Comparison of ENCODE assay signal across 10 cellular contexts in the genomic region with DNA sequence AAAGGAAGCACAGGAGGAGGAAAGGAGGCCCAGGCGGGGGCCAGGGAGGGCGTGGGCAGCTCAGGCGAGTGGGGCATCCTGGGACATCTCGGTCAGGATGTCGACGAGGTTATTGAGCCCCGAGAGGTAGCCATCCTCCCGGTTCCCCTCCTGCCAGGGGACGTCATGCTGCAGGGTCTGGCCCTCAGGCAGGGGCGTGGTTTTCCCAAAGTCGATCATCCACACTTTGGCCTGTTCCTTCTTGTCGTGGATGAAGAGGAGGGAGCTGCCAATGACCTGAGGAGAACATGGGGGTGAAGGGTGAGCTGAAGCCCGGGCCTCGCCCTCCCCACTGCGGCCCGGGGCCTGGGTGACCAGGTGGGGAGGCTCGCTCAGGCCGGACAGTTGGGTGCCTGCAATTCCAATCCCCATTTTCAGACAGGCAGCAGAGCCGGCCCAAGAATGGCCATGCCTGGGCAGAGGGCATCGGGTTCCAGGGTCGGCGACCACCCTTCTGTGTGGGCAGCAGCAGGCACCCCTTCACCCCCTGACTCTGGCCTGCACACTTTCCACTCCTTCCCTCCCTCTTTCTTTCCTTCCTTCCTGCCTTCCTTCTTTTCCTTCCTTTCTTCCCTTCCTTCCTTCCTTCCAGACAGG.
A peak's percentile ranks its signal among the peaks of the same experiment; 100 is the strongest.
DNase-seq lines count a peak whose midpoint lies in the region; ATAC-seq, FAIRE-seq and TF ChIP-seq lines count a peak whose summit lies in the region.
"Had no signal": no experiment of that assay in that cellular context is flagged by ENCODE, and none has a peak within 500 bp of the region (broad histone marks: within the 10 kb centered on the region; RNA-seq: fewer than 3 reads in every experiment).

No MANE protein-coding gene starts in this region.

- intact Hi-C loops in MCF 10A (cut with micrococcal nuclease): loop anchor here (1.0 to 2.0 kb wide), 6 partner anchors 28 to 803 kb away; no protein-coding TSS in a partner anchor
- intact Hi-C loops in mammary epithelial cell (cut with micrococcal nuclease): loop anchor here (1.0 to 2.0 kb wide), 5 partner anchors 74 to 803 kb away; no protein-coding TSS in a partner anchor
- intact Hi-C loops in aorta (cut with DNase I): loop anchor here (1.0 to 5.0 kb wide), 3 partner anchors 103 to 194 kb away; a partner anchor contains a TSS

- H3K4me2 ChIP-seq in mammary epithelial cell (ENCODE audit: insufficient read depth, low read depth, low read length): no peak overlapping the region
- H3K4me2 ChIP-seq in astrocyte (ENCODE audit: low read length): no peak overlapping the region

- H3K4me3 ChIP-seq in mammary epithelial cell (replicated peaks in 1 of 3; ENCODE audit: insufficient read depth in 1 of 3, low read depth in 2 of 3, low read length in 3 of 3) (no peak overlapping the region), astrocyte (ENCODE audit: insufficient read depth, low read depth, low read length) (no peak overlapping the region), muscle layer of colon (ENCODE audit: low read depth in 1 of 2, low read length in 2 of 2) (no peak overlapping the region), aorta (ENCODE audit: low read length in 2 of 2) (no peak overlapping the region)

- H3K9me3 ChIP-seq in mammary epithelial cell (replicated peaks; ENCODE audit: insufficient read depth, low read length) (no peaks in the 10 kb centered on the region), astrocyte (ENCODE audit: insufficient read depth, low read depth, low read length) (no peaks in the 10 kb centered on the region), muscle layer of colon (ENCODE audit: low read length) (no peaks in the 10 kb centered on the region), aorta (ENCODE audit: control insufficient read depth, low read length) (no peaks in the 10 kb centered on the region)

- ATAC-seq in aorta (ENCODE audit: low FRiP score) (no peak), HG03457 (IDR thresholded peaks at IDR 0.05; ENCODE audit: unreplicated experiment) (no peak), GM21529 (IDR thresholded peaks at IDR 0.05; ENCODE audit: unreplicated experiment) (no peak)

- in situ Hi-C loops in mammary epithelial cell (cut with MboI; ENCODE audit: low sequenced_read_pairs in 2 of 2): loop anchor here in 1 of 2 donors (5.0 kb wide), 1 partner anchor 198 kb away; no protein-coding TSS in a partner anchor

- H3K27me3 ChIP-seq in mammary epithelial cell (ENCODE audit: insufficient read depth, low read length) (no peaks in the 10 kb centered on the region), astrocyte (ENCODE audit: insufficient read depth, low read length) (no peaks in the 10 kb centered on the region), muscle layer of colon (ENCODE audit: control insufficient read depth in 1 of 2, insufficient read depth in 2 of 2, low read length in 2 of 2) (no peaks in the 10 kb centered on the region), aorta (ENCODE audit: control insufficient read depth in 1 of 2, insufficient read depth in 2 of 2, low read length in 1 of 2) (no peaks in the 10 kb centered on the region)

- H3K27ac ChIP-seq in mammary epithelial cell (ENCODE audit: insufficient read depth, low read depth, low read length): no peak overlapping the region
- no peak overlapping the region for H3K27ac ChIP-seq in astrocyte (ENCODE audit: low read depth, low read length)
- peak overlapping the region; percentile 57 for H3K27ac ChIP-seq in muscle layer of colon (ENCODE audit: low read depth, low read length)
- no peak overlapping the region for H3K27ac ChIP-seq in aorta (ENCODE audit: low read depth in 1 of 2, low read length in 2 of 2)
- H3K27ac ChIP-seq: HL-60 had no signal

- dilution Hi-C loops in mammary epithelial cell (cut with HindIII; ENCODE audit: low sequenced_read_pairs): loop anchor here (5.0 to 10.0 kb wide), 2 partner anchors 173 to 210 kb away; no protein-coding TSS in a partner anchor

- POLR2A ChIA-PET in MCF 10A (lab: Yijun Ruan, JAX): interaction anchor here (0.8 to 2.8 kb wide), 10 partner anchors 23 to 305 kb away, joined by 3 to 20 read pairs (median 4); a partner anchor contains a TSS

- H3K27ac Mint-ChIP-seq in MCF 10A (ENCODE audit: low read depth, unreplicated experiment) (peak overlapping the region; percentile 1), astrocyte (ENCODE audit: unreplicated experiment) (peak overlapping the region; percentile 29)

- WGBS in mammary epithelial cell (ENCODE audit: low coverage, missing lambda C conversion rate): 77% methylated on average over 15 of the region's 22 CpGs
- 86 to 87% methylated on average over 22 of the region's 22 CpGs for WGBS in aorta, 2 donors

- H3K4me1 ChIP-seq in mammary epithelial cell (ENCODE audit: insufficient read depth, low read length) (peaks cover 7% of the 10 kb centered on the region), astrocyte (ENCODE audit: insufficient read depth, low read length) (no peaks in the 10 kb centered on the region), muscle layer of colon (ENCODE audit: insufficient read depth, low read length) (peaks cover 55% of the 10 kb centered on the region), aorta (ENCODE audit: control insufficient read depth in 1 of 2, insufficient read depth in 2 of 2, low read length in 2 of 2) (no peaks in the 10 kb centered on the region)

- no peak overlapping the region for H3K4me3 Mint-ChIP-seq in MCF 10A (ENCODE audit: unreplicated experiment)
- H3K4me3 Mint-ChIP-seq in astrocyte (ENCODE audit: unreplicated experiment): no peak overlapping the region

- no peak for FAIRE-seq in astrocyte (lab: Jason Lieb, UNC)
- FAIRE-seq: frontal cortex had no signal

- H3K4me1 Mint-ChIP-seq in MCF 10A (ENCODE audit: insufficient read depth, unreplicated experiment) (peaks cover 20% of the 10 kb centered on the region), astrocyte (ENCODE audit: low read depth, unreplicated experiment) (peaks cover 3% of the 10 kb centered on the region)

- H4K20me1 ChIP-seq in mammary epithelial cell (ENCODE audit: insufficient read depth, low read length) (no peaks in the 10 kb centered on the region), astrocyte (ENCODE audit: insufficient read depth, low read length) (no peaks in the 10 kb centered on the region)

- H3K9me3 Mint-ChIP-seq in MCF 10A (ENCODE audit: unreplicated experiment) (no peaks in the 10 kb centered on the region), astrocyte (ENCODE audit: unreplicated experiment) (no peaks in the 10 kb centered on the region)

- DNase-seq in MCF 10A (ENCODE audit: unreplicated experiment) (no peak), mammary epithelial cell (no peak), astrocyte (ENCODE audit: low read depth) (no peak), aorta (peak; percentile 42 to 77), LoVo (ENCODE audit: low spot score) (no peak)

- no peaks in the 10 kb centered on the region for H3K36me3 ChIP-seq in mammary epithelial cell (ENCODE audit: insufficient read depth, low read length)
- H3K36me3 ChIP-seq in astrocyte (ENCODE audit: insufficient read depth, low read length): no peaks in the 10 kb centered on the region
- H3K36me3 ChIP-seq in muscle layer of colon (ENCODE audit: insufficient read depth, low read length): peaks cover 56% of the 10 kb centered on the region
- no peaks in the 10 kb centered on the region for H3K36me3 ChIP-seq in aorta (ENCODE audit: control insufficient read depth in 1 of 2, insufficient read depth in 2 of 2, low read length in 1 of 2)

- no peak overlapping the region for H3K9ac ChIP-seq in mammary epithelial cell (ENCODE audit: insufficient read depth, low read length)
- no peak overlapping the region for H3K9ac ChIP-seq in astrocyte (ENCODE audit: low read length)
- H3K9ac ChIP-seq in muscle layer of colon (ENCODE audit: low read length): no peak overlapping the region

- TF ChIP-seq CTCF in MCF 10A (IDR thresholded peaks at IDR 0.05; ENCODE audit: unreplicated experiment): no peak
- no peak for TF ChIP-seq CTCF in mammary epithelial cell (conservative IDR thresholded peaks at IDR 0.05 in 1 of 2, IDR thresholded peaks at IDR 0.05 in 1 of 2; ENCODE audit: extremely low read depth in 1 of 2, insufficient read depth in 1 of 2, low read depth in 1 of 2, low read length in 2 of 2)
- TF ChIP-seq CTCF in astrocyte (IDR thresholded peaks at IDR 0.05; ENCODE audit: insufficient read depth, low read depth, low read length): no peak

- BruUV-seq in MCF 10A (replicated peaks; lab: Mats Ljungman, UMichigan) (no TSS peak), mammary epithelial cell (replicated peaks; lab: Mats Ljungman, UMichigan) (no TSS peak)

- H3K27me3 Mint-ChIP-seq in MCF 10A (ENCODE audit: insufficient read depth, unreplicated experiment) (no peaks in the 10 kb centered on the region), astrocyte (ENCODE audit: low read depth, unreplicated experiment) (peaks cover 14% of the 10 kb centered on the region)

- H3K79me2 ChIP-seq in mammary epithelial cell (ENCODE audit: insufficient read depth, low read length) (no peaks in the 10 kb centered on the region), astrocyte (ENCODE audit: insufficient read depth, low read length) (no peaks in the 10 kb centered on the region)

- H3K36me3 Mint-ChIP-seq in MCF 10A (ENCODE audit: insufficient read depth, unreplicated experiment) (peaks cover 6% of the 10 kb centered on the region), astrocyte (ENCODE audit: low read depth, unreplicated experiment) (peaks cover 5% of the 10 kb centered on the region)

- CTCF ChIA-PET in MCF 10A (lab: Yijun Ruan, JAX) (interaction anchor here (0.6 to 16.7 kb wide), 65 partner anchors 8 to 1927 kb away, joined by 3 to 342 read pairs (median 5); no protein-coding TSS in a partner anchor), mammary epithelial cell (lab: Charles Lee; ENCODE audit: low non-redundant PET) (interaction anchor here (0.7 kb wide), 1 partner anchor 193 kb away, joined by 4 read pairs; no protein-coding TSS in a partner anchor)

- H2AFZ ChIP-seq in mammary epithelial cell (ENCODE audit: low read depth, low read length) (no peak overlapping the region), astrocyte (ENCODE audit: low read depth, low read length) (no peak overlapping the region)

Comparison
In these comparisons a context has a peak if more than half of its experiments do, and no peak if none do; other contexts are left out.
1. DNase-seq: peak in aorta (2 of 2); none in MCF 10A (single experiment), mammary epithelial cell (single experiment), astrocyte (single experiment) and LoVo (single experiment).